8 cellular contexts compared by ENCODE assay signal in genomic region chr15:92820233-92821021, GRCh38.
DNase-seq lines count a peak whose midpoint lies in the region; ATAC-seq, FAIRE-seq and TF ChIP-seq lines count a peak whose summit lies in the region.

No MANE protein-coding gene starts in this region.

- peak overlapping the region; percentile 91 for H2AFZ ChIP-seq in H1 (ENCODE audit: low read length)

- peak overlapping the region; percentile 63 for H3K4ac ChIP-seq in H1 (replicated peaks; ENCODE audit: insufficient read length, low read depth, low read length)

- H3K23me2 ChIP-seq in H1 (ENCODE audit: low read depth, low read length) = peaks cover 3% of the 10 kb centered on the region; the same call in 1 of the 2 replicates

- H3K9ac ChIP-seq in H1 (replicated peaks in 1 of 4; ENCODE audit: extremely low read depth in 1 of 4, low read depth in 3 of 4, low read length in 3 of 4) = peak overlapping the region; percentile 53 to 84 (median 60)

- H4K91ac ChIP-seq in H1 (replicated peaks; ENCODE audit: insufficient read length, low read length) = peak overlapping the region; percentile 32

- H2BK5ac ChIP-seq in H1 (ENCODE audit: low read depth, low read length) = peak overlapping the region; percentile 94; the same call in 1 of the 2 replicates

- POLR2A ChIA-PET in H1 (lab: Charles Lee; ENCODE audit: partially characterized antibody) = interaction anchor here (0.6 to 5.8 kb wide), 16 partner anchors 11 to 209 kb away, joined by 3 to 82 read pairs (median 4); partner anchors contain the start of gene CHD2

- no peaks in the 10 kb centered on the region for H3K79me1 ChIP-seq in H1 (ENCODE audit: low read depth, low read length)

- CTCF ChIA-PET in H1 (lab: Charles Lee; ENCODE audit: partially characterized antibody) = interaction anchor here (0.6 to 1.9 kb wide), 5 partner anchors 9 to 97 kb away, joined by 3 to 5 read pairs (median 3); no protein-coding TSS in a partner anchor

- peak overlapping the region; percentile 84 for H3K27ac ChIP-seq in H1 (ENCODE audit: low read depth, low read length)

- peak overlapping the region; percentile 13 to 49 (median 34); a peak in 5 of 8 replicates for H3K4me3 ChIP-seq in H1 (ENCODE audit: extremely low read depth in 1 of 4, insufficient read depth in 2 of 4, low read depth in 3 of 4, low read length in 4 of 4)

- H4K5ac ChIP-seq in H1 (ENCODE audit: insufficient read length, low read depth, low read length) = peak overlapping the region; percentile 69

- peak in 1 of 2 experiments; percentile 87; a peak in 2 of 3 replicates for TF ChIP-seq EP300 in H1 (IDR thresholded peaks at IDR 0.05; ENCODE audit: borderline replicate concordance in 1 of 2, low read depth in 2 of 2, low read length in 2 of 2)

- H3K27me3 ChIP-seq in H1 (replicated peaks in 1 of 4; ENCODE audit: control insufficient read depth in 3 of 4, extremely low read depth in 1 of 4, insufficient read depth in 3 of 4, low read length in 3 of 4) = peaks cover 0 to 2% (median 0%) of the 10 kb centered on the region in 4 experiments; a peak in 1 of 7 replicates

- H4K8ac ChIP-seq in H1 (ENCODE audit: extremely low read depth, insufficient read depth, low read length) = no peak overlapping the region

- peak overlapping the region; percentile 96; the same call in 1 of the 2 replicates for H2BK20ac ChIP-seq in H1 (ENCODE audit: low read length)

- peak; percentile 79 for ATAC-seq in GM21381 (IDR thresholded peaks at IDR 0.05; ENCODE audit: unreplicated experiment)

- peak overlapping the region; percentile 93 for H3K18ac ChIP-seq in H1 (ENCODE audit: extremely low read depth, low read length)

- H3K79me2 ChIP-seq in H1 (ENCODE audit: control insufficient read depth in 1 of 2, insufficient read depth in 2 of 2, low read length in 2 of 2) = no peaks in the 10 kb centered on the region

- H3K56ac ChIP-seq in H1 (replicated peaks; ENCODE audit: insufficient read length, low read depth, low read length) = peak overlapping the region; percentile 57

- H3K4me2 ChIP-seq in H1 (ENCODE audit: insufficient read depth in 1 of 2, low read depth in 2 of 2, low read length in 2 of 2) = peak overlapping the region; percentile 58 to 62

- peak; percentile 92 for DNase-seq in Caki2 (ENCODE audit: low read depth)
- peak; percentile 94 for DNase-seq in HT1080 (ENCODE audit: low read depth)
- DNase-seq in NK-92 treated with Interleukin-12 subunit alpha and Interleukin-12 subunit beta, amount 100 ng/mL, for 24 hours (lab: John Stamatoyannopoulos, UW) = peak; percentile 83
- peak; percentile 65 to 73 (median 67) for DNase-seq in activated CD8-positive, alpha-beta memory T cell treated with anti-CD3 and anti-CD28 coated beads for 48 hours (ENCODE audit: low read depth in 2 of 3, low spot score in 2 of 3)
- DNase-seq in H1 (ENCODE audit: low read depth in 1 of 2, low spot score in 2 of 2) = peak; percentile 70 to 94
- peak; percentile 98 for DNase-seq in mesenteric fat pad (ENCODE audit: low spot score)
- peak; percentile 67 for DNase-seq in stimulated activated CD8-positive, alpha-beta memory T cell treated with anti-CD3 and anti-CD28 coated beads, Interleukin-15, amount 100 ng/mL, for 1 hour (ENCODE audit: low read depth)

- H4K20me1 ChIP-seq in H1 (replicated peaks in 1 of 2; ENCODE audit: control insufficient read depth in 1 of 2, insufficient read depth in 2 of 2, low read length in 2 of 2) = no peaks in the 10 kb centered on the region

- 13% methylated on average over 37 of the region's 37 CpGs; no CpG with 5 or more reads in 1 of the 2 experiments for WGBS in H1 (ENCODE audit: extremely low coverage in 1 of 2, insufficient coverage in 1 of 2, insufficient read length in 1 of 2, insufficient replicate concordance in 2 of 2, low coverage in 1 of 2, low lambda C conversion rate in 2 of 2, missing lambda C conversion rate in 1 of 2), 2 experiments

- TF ChIP-seq POLR2A in H1 (IDR thresholded peaks at IDR 0.05; ENCODE audit: control extremely low read depth in 1 of 2, low read depth in 2 of 2, low read length in 2 of 2) = peak in 1 of 2 experiments; percentile 77; a peak in 2 of 3 replicates

- H3K4me1 ChIP-seq in H1 (replicated peaks in 1 of 4; ENCODE audit: control insufficient read depth in 3 of 4, insufficient read depth in 4 of 4, low read length in 3 of 4) = peaks cover 15 to 44% (median 39%) of the 10 kb centered on the region in 4 experiments; a peak in 6 of 7 replicates

- no peak for TF ChIP-seq RAD21 in H1 (IDR thresholded peaks at IDR 0.05 in 1 of 2, conservative IDR thresholded peaks at IDR 0.05 in 1 of 2; ENCODE audit: low read depth in 2 of 2, low read length in 2 of 2)

- no peak overlapping the region for H3K14ac ChIP-seq in H1 (ENCODE audit: insufficient read length)

- TF ChIP-seq CTCF in H1 (IDR thresholded peaks at IDR 0.05; ENCODE audit: control extremely low read depth in 1 of 3, insufficient read depth in 1 of 3, low read depth in 1 of 3, low read length in 3 of 3) = no peak

- in situ Hi-C loops in Caki2 (cut with HindIII; ENCODE audit: low pct_unique_long_range_greater_than_20kb, low sequenced_read_pairs) = loop anchor here (25.0 kb wide), 1 partner anchor 92 kb away; the partner anchor contains the start of gene CHD2

- no peak for FAIRE-seq in H1 (lab: Jason Lieb, UNC)

- no peaks in the 10 kb centered on the region for H3K9me3 ChIP-seq in H1 (ENCODE audit: insufficient read depth in 2 of 2, low read depth in 1 of 2, low read length in 1 of 2)

- H3K36me3 ChIP-seq in H1 (ENCODE audit: control insufficient read depth in 2 of 4, insufficient read depth in 4 of 4, low read length in 3 of 4) = no peaks in the 10 kb centered on the region

- H2BK12ac ChIP-seq in H1 (ENCODE audit: low read depth, low read length) = peak overlapping the region; percentile 96; the same call in 1 of the 2 replicates

- H2BK120ac ChIP-seq in H1 (replicated peaks; ENCODE audit: low read depth, low read length) = peak overlapping the region; percentile 96

- H3K23ac ChIP-seq in H1 (ENCODE audit: insufficient read length) = no peak overlapping the region

- H2BK15ac ChIP-seq in H1 (ENCODE audit: low read length) = no peak overlapping the region

- no peak overlapping the region for H2AK5ac ChIP-seq in H1 (ENCODE audit: low read depth, low read length)

TF ChIP-seq in H1, 55 proteins besides CTCF, POLR2A, EP300 and RAD21 (continues in another document):
- peak; percentile 80; the same call in 1 of the 2 replicates for TF ChIP-seq EGR1 (IDR thresholded peaks at IDR 0.05; ENCODE audit: borderline replicate concordance, low read depth, low read length)
- TF ChIP-seq TAF7 (optimal IDR thresholded peaks at IDR 0.05; ENCODE audit: borderline replicate concordance, low read depth, low read length) = peak; percentile 71
- TF ChIP-seq USF2 (IDR thresholded peaks at IDR 0.05; ENCODE audit: low read length) = no peak
- TF ChIP-seq TEAD4 (IDR thresholded peaks at IDR 0.05; ENCODE audit: low read depth, low read length) = 0 out of 2 replicates have a peak, but pooled peaks have one; percentile 29
- peak in 1 of 2 experiments; percentile 88; a peak in 2 of 4 replicates for TF ChIP-seq SIN3A (conservative IDR thresholded peaks at IDR 0.05 in 1 of 2, IDR thresholded peaks at IDR 0.05 in 1 of 2; ENCODE audit: low read depth in 1 of 2, low read length in 2 of 2)
- TF ChIP-seq ATF2 (IDR thresholded peaks at IDR 0.05; ENCODE audit: low read length) = no peak; the same call in 1 of the 2 replicates
- TF ChIP-seq SP1 (IDR thresholded peaks at IDR 0.05; ENCODE audit: low read depth, low read length) = peak; percentile 86
- no peak for TF ChIP-seq GTF2F1 (IDR thresholded peaks at IDR 0.05; ENCODE audit: borderline replicate concordance, low read depth, low read length)
- 0 out of 2 replicates have a peak, but pooled peaks have one; percentile 47 for TF ChIP-seq MAX (IDR thresholded peaks at IDR 0.05)
- peak; percentile 86 for TF ChIP-seq TBP (IDR thresholded peaks at IDR 0.05; ENCODE audit: low read depth, low read length)
- peak; percentile 97 for TF ChIP-seq YY1 (IDR thresholded peaks at IDR 0.05; ENCODE audit: low read depth, low read length)
- TF ChIP-seq PHF8 (conservative IDR thresholded peaks at IDR 0.05; ENCODE audit: low read depth, low read length) = peak; percentile 46; the same call in 1 of the 2 replicates
- peak; percentile 62 for TF ChIP-seq NRF1 (IDR thresholded peaks at IDR 0.05; ENCODE audit: low read depth, low read length)
- no peak for TF ChIP-seq JUN (IDR thresholded peaks at IDR 0.05; ENCODE audit: low read depth, low read length)
- no peak for TF ChIP-seq ZNF274 (IDR thresholded peaks at IDR 0.05; ENCODE audit: borderline replicate concordance, extremely low read depth, low read length)
- TF ChIP-seq CREB1 (IDR thresholded peaks at IDR 0.05) = no peak; the same call in 1 of the 2 replicates
- TF ChIP-seq SUZ12 (IDR thresholded peaks at IDR 0.05; ENCODE audit: low read length) = no peak
- peak; percentile 90 for TF ChIP-seq TAF1 (IDR thresholded peaks at IDR 0.05; ENCODE audit: low read depth, low read length)
- peak; percentile 63; the same call in 1 of the 2 replicates for TF ChIP-seq POLR2AphosphoS5 (IDR thresholded peaks at IDR 0.05; ENCODE audit: low read depth, low read length)
- no peak for TF ChIP-seq RBBP5 (IDR thresholded peaks at IDR 0.05; ENCODE audit: borderline replicate concordance, low read depth, low read length)

Comparison
In these comparisons a context has a peak if more than half of its experiments do, and no peak if none do; other contexts are left out.
1. Peak in every context shown above with its lines: DNase-seq, ATAC-seq, H3K4me3 ChIP-seq and H3K27ac ChIP-seq.